3 cellular contexts compared by ENCODE assay signal in the genomic region with DNA sequence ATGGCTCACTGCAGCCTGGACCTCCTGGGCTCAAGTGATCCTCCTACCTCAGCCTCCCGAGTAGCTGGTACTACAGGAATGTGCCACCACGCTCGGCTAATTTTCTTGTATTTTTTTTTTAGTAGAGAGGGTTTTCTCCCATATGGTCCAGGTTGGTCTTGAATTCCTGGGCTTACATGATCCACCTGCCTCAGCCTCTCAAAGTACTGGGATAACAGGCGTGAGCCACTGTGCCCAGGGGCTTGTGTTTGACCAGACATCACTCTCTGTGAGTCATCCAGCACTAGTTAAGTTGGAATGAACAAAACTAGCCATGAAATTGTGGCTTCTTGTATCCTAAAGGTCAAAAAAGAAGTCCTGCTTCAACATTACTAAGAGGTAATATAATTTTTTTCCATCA. TPM values are rescaled to one million over a fixed set of nuclear protein-coding genes. Genes with fewer than 3 reads are reported as not detected.
"Had no signal": no experiment of that assay in that cellular context is flagged by ENCODE, and none has a peak within 500 bp of the region (broad histone marks: within the 10 kb centered on the region; RNA-seq: fewer than 3 reads in every experiment).

No MANE protein-coding gene starts in this region.

RNA-seq across cellular contexts. Expression of a gene that starts 59.8 kb away (rescaled TPM):
- total RNA-seq: foreskin keratinocyte, hepatocyte, left ventricle myocardium superior had no signal
- polyA plus RNA-seq: foreskin keratinocyte had no signal
